ENCODE assay signal across 1 cellular context in the genomic region with DNA sequence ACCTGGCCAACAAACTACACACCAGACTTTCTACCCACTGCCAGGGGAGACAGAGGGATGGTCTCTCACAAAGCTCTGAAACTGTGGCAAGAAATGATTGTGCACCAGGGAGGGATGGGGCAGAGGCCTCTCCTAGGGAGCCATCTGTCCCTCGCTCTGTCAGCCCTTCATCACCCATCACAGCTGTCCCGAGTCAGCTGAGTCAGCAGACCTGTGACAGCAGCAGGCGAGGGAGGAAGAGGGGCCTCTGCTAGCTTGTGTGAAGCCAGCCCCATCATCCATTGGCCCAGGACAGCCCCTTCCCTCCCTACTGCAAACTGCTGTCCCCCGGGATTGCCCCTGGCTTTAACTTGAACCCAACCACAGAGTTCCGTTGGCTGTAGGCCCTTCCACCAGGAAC.
TF ChIP-seq lines count a peak whose summit lies in the region.

No MANE protein-coding gene starts in this region.

TF ChIP-seq in K562, 482 proteins besides CTCF, POLR2A, EP300 and RAD21 (continued from another document and continues in another):
- TF ChIP-seq, protein P1, sequence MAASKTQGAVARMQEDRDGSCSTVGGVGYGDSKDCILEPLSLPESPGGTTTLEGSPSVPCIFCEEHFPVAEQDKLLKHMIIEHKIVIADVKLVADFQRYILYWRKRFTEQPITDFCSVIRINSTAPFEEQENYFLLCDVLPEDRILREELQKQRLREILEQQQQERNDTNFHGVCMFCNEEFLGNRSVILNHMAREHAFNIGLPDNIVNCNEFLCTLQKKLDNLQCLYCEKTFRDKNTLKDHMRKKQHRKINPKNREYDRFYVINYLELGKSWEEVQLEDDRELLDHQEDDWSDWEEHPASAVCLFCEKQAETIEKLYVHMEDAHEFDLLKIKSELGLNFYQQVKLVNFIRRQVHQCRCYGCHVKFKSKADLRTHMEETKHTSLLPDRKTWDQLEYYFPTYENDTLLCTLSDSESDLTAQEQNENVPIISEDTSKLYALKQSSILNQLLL (CRISPR knock-in tag; IDR thresholded peaks at IDR 0.05; ENCODE audit: borderline replicate concordance) = no peak
- TF ChIP-seq PTTG1 (tag; IDR thresholded peaks at IDR 0.05; ENCODE audit: low read depth) (no peak), GTF2F1 (IDR thresholded peaks at IDR 0.05; ENCODE audit: low read depth, low read length) (no peak), HDAC8 (tag; IDR thresholded peaks at IDR 0.05) (no peak), GATAD2B (IDR thresholded peaks at IDR 0.05; ENCODE audit: borderline replicate concordance) (no peak), FOXK2 (conservative IDR thresholded peaks at IDR 0.05 in 1 of 2, IDR thresholded peaks at IDR 0.05 in 1 of 2; ENCODE audit: low read depth in 2 of 2) (no peak), ZKSCAN1 (IDR thresholded peaks at IDR 0.05; ENCODE audit: low read depth, low read length) (no peak), ZNF76 (CRISPR knock-in tag; IDR thresholded peaks at IDR 0.05; ENCODE audit: borderline replicate concordance) (no peak), ZNF408 (CRISPR knock-in tag; IDR thresholded peaks at IDR 0.05; ENCODE audit: low read depth) (no peak), BRF1 (IDR thresholded peaks at IDR 0.05; ENCODE audit: borderline replicate concordance, extremely low read depth, insufficient read length) (no peak), RFX7 (CRISPR knock-in tag; IDR thresholded peaks at IDR 0.05) (no peak), HNRNPUL1 (IDR thresholded peaks at IDR 0.05; ENCODE audit: low read length) (no peak), ZFPM2 (CRISPR knock-in tag; IDR thresholded peaks at IDR 0.05) (no peak), TCF3 (CRISPR knock-in tag; IDR thresholded peaks at IDR 0.05) (no peak), ESRRA (IDR thresholded peaks at IDR 0.05; ENCODE audit: borderline replicate concordance, low read depth) (no peak), ZBTB8A (IDR thresholded peaks at IDR 0.05; ENCODE audit: partially characterized antibody) (no peak), SRSF7 (optimal IDR thresholded peaks at IDR 0.05; ENCODE audit: low read depth, low read length) (no peak), CHD1 (IDR thresholded peaks at IDR 0.05; ENCODE audit: low read length) (no peak), WHSC1 (IDR thresholded peaks at IDR 0.05; ENCODE audit: low read length) (no peak), TEAD2 (tag; IDR thresholded peaks at IDR 0.05) (no peak), ZNF764 (CRISPR knock-in tag; IDR thresholded peaks at IDR 0.05; ENCODE audit: low read depth) (no peak), KDM5B (IDR thresholded peaks at IDR 0.05; ENCODE audit: insufficient replicate concordance, low read depth, low read length) (no peak), ZNF23 (CRISPR knock-in tag; IDR thresholded peaks at IDR 0.05) (no peak), MBD2 (IDR thresholded peaks at IDR 0.05; ENCODE audit: borderline replicate concordance, low read depth) (no peak), ZNF232 (CRISPR knock-in tag; IDR thresholded peaks at IDR 0.05) (no peak), CBX3 (IDR thresholded peaks at IDR 0.05; ENCODE audit: borderline replicate concordance in 1 of 2, low read length in 2 of 2) (no peak), ARNT (IDR thresholded peaks at IDR 0.05) (no peak)
- TF ChIP-seq, protein P2, sequence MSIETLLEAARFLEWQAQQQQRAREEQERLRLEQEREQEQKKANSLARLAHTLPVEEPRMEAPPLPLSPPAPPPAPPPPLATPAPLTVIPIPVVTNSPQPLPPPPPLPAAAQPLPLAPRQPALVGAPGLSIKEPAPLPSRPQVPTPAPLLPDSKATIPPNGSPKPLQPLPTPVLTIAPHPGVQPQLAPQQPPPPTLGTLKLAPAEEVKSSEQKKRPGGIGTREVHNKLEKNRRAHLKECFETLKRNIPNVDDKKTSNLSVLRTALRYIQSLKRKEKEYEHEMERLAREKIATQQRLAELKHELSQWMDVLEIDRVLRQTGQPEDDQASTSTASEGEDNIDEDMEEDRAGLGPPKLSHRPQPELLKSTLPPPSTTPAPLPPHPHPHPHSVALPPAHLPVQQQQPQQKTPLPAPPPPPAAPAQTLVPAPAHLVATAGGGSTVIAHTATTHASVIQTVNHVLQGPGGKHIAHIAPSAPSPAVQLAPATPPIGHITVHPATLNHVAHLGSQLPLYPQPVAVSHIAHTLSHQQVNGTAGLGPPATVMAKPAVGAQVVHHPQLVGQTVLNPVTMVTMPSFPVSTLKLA (conservative IDR thresholded peaks at IDR 0.05) = no peak
- TF ChIP-seq, protein P3, sequence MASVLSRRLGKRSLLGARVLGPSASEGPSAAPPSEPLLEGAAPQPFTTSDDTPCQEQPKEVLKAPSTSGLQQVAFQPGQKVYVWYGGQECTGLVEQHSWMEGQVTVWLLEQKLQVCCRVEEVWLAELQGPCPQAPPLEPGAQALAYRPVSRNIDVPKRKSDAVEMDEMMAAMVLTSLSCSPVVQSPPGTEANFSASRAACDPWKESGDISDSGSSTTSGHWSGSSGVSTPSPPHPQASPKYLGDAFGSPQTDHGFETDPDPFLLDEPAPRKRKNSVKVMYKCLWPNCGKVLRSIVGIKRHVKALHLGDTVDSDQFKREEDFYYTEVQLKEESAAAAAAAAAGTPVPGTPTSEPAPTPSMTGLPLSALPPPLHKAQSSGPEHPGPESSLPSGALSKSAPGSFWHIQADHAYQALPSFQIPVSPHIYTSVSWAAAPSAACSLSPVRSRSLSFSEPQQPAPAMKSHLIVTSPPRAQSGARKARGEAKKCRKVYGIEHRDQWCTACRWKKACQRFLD (CRISPR knock-in tag; IDR thresholded peaks at IDR 0.05) = no peak
- TF ChIP-seq, protein P4, sequence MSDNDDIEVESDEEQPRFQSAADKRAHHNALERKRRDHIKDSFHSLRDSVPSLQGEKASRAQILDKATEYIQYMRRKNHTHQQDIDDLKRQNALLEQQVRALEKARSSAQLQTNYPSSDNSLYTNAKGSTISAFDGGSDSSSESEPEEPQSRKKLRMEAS (CRISPR knock-in tag; IDR thresholded peaks at IDR 0.05) = no peak
- TF ChIP-seq, protein P5, sequence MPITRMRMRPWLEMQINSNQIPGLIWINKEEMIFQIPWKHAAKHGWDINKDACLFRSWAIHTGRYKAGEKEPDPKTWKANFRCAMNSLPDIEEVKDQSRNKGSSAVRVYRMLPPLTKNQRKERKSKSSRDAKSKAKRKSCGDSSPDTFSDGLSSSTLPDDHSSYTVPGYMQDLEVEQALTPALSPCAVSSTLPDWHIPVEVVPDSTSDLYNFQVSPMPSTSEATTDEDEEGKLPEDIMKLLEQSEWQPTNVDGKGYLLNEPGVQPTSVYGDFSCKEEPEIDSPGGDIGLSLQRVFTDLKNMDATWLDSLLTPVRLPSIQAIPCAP (CRISPR knock-in tag; IDR thresholded peaks at IDR 0.05; ENCODE audit: borderline replicate concordance) = no peak
- TF ChIP-seq, protein P6, sequence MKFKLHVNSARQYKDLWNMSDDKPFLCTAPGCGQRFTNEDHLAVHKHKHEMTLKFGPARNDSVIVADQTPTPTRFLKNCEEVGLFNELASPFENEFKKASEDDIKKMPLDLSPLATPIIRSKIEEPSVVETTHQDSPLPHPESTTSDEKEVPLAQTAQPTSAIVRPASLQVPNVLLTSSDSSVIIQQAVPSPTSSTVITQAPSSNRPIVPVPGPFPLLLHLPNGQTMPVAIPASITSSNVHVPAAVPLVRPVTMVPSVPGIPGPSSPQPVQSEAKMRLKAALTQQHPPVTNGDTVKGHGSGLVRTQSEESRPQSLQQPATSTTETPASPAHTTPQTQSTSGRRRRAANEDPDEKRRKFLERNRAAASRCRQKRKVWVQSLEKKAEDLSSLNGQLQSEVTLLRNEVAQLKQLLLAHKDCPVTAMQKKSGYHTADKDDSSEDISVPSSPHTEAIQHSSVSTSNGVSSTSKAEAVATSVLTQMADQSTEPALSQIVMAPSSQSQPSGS (CRISPR knock-in tag; IDR thresholded peaks at IDR 0.05) = no peak
- TF ChIP-seq, protein P7, sequence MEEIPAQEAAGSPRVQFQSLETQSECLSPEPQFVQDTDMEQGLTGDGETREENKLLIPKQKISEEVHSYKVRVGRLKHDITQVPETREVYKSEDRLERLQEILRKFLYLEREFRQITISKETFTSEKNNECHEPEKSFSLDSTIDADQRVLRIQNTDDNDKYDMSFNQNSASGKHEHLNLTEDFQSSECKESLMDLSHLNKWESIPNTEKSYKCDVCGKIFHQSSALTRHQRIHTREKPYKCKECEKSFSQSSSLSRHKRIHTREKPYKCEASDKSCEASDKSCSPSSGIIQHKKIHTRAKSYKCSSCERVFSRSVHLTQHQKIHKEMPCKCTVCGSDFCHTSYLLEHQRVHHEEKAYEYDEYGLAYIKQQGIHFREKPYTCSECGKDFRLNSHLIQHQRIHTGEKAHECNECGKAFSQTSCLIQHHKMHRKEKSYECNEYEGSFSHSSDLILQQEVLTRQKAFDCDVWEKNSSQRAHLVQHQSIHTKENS (CRISPR knock-in tag; IDR thresholded peaks at IDR 0.05) = no peak
- TF ChIP-seq, protein P8, sequence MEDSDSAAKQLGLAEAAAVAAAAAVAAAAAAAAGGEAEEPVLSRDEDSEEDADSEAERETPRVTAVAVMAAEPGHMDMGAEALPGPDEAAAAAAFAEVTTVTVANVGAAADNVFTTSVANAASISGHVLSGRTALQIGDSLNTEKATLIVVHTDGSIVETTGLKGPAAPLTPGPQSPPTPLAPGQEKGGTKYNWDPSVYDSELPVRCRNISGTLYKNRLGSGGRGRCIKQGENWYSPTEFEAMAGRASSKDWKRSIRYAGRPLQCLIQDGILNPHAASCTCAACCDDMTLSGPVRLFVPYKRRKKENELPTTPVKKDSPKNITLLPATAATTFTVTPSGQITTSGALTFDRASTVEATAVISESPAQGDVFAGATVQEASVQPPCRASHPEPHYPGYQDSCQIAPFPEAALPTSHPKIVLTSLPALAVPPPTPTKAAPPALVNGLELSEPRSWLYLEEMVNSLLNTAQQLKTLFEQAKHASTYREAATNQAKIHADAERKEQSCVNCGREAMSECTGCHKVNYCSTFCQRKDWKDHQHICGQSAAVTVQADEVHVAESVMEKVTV (CRISPR knock-in tag; IDR thresholded peaks at IDR 0.05) = no peak
- TF ChIP-seq, protein P9, sequence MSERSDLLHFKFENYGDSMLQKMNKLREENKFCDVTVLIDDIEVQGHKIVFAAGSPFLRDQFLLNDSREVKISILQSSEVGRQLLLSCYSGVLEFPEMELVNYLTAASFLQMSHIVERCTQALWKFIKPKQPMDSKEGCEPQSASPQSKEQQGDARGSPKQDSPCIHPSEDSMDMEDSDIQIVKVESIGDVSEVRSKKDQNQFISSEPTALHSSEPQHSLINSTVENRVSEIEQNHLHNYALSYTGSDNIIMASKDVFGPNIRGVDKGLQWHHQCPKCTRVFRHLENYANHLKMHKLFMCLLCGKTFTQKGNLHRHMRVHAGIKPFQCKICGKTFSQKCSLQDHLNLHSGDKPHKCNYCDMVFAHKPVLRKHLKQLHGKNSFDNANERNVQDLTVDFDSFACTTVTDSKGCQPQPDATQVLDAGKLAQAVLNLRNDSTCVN (CRISPR knock-in tag; IDR thresholded peaks at IDR 0.05) = no peak
- TF ChIP-seq, protein P10, sequence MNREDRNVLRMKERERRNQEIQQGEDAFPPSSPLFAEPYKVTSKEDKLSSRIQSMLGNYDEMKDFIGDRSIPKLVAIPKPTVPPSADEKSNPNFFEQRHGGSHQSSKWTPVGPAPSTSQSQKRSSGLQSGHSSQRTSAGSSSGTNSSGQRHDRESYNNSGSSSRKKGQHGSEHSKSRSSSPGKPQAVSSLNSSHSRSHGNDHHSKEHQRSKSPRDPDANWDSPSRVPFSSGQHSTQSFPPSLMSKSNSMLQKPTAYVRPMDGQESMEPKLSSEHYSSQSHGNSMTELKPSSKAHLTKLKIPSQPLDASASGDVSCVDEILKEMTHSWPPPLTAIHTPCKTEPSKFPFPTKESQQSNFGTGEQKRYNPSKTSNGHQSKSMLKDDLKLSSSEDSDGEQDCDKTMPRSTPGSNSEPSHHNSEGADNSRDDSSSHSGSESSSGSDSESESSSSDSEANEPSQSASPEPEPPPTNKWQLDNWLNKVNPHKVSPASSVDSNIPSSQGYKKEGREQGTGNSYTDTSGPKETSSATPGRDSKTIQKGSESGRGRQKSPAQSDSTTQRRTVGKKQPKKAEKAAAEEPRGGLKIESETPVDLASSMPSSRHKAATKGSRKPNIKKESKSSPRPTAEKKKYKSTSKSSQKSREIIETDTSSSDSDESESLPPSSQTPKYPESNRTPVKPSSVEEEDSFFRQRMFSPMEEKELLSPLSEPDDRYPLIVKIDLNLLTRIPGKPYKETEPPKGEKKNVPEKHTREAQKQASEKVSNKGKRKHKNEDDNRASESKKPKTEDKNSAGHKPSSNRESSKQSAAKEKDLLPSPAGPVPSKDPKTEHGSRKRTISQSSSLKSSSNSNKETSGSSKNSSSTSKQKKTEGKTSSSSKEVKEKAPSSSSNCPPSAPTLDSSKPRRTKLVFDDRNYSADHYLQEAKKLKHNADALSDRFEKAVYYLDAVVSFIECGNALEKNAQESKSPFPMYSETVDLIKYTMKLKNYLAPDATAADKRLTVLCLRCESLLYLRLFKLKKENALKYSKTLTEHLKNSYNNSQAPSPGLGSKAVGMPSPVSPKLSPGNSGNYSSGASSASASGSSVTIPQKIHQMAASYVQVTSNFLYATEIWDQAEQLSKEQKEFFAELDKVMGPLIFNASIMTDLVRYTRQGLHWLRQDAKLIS (CRISPR knock-in tag; IDR thresholded peaks at IDR 0.05) = no peak
- TF ChIP-seq, protein P11, sequence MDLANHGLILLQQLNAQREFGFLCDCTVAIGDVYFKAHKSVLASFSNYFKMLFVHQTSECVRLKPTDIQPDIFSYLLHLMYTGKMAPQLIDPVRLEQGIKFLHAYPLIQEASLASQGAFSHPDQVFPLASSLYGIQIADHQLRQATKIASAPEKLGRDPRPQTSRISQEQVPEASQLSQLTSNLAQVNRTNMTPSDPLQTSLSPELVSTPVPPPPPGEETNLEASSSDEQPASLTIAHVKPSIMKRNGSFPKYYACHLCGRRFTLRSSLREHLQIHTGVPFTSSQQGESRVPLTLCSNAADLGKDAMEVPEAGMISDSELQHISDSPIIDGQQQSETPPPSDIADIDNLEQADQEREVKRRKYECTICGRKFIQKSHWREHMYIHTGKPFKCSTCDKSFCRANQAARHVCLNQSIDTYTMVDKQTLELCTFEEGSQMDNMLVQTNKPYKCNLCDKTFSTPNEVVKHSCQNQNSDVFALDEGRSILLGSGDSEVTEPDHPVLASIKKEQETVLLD (IDR thresholded peaks at IDR 0.05) = no peak
- TF ChIP-seq, protein P12, sequence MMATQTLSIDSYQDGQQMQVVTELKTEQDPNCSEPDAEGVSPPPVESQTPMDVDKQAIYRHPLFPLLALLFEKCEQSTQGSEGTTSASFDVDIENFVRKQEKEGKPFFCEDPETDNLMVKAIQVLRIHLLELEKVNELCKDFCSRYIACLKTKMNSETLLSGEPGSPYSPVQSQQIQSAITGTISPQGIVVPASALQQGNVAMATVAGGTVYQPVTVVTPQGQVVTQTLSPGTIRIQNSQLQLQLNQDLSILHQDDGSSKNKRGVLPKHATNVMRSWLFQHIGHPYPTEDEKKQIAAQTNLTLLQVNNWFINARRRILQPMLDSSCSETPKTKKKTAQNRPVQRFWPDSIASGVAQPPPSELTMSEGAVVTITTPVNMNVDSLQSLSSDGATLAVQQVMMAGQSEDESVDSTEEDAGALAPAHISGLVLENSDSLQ (IDR thresholded peaks at IDR 0.05) = peak; percentile 74
- TF ChIP-seq, protein P13, sequence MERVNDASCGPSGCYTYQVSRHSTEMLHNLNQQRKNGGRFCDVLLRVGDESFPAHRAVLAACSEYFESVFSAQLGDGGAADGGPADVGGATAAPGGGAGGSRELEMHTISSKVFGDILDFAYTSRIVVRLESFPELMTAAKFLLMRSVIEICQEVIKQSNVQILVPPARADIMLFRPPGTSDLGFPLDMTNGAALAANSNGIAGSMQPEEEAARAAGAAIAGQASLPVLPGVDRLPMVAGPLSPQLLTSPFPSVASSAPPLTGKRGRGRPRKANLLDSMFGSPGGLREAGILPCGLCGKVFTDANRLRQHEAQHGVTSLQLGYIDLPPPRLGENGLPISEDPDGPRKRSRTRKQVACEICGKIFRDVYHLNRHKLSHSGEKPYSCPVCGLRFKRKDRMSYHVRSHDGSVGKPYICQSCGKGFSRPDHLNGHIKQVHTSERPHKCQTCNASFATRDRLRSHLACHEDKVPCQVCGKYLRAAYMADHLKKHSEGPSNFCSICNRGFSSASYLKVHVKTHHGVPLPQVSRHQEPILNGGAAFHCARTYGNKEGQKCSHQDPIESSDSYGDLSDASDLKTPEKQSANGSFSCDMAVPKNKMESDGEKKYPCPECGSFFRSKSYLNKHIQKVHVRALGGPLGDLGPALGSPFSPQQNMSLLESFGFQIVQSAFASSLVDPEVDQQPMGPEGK (CRISPR knock-in tag; IDR thresholded peaks at IDR 0.05; ENCODE audit: borderline replicate concordance) = no peak
